ENCODE assay signal across 19 cellular contexts in genomic region chr15:62447742-62448141, GRCh38. TPM values are rescaled to one million over a fixed set of nuclear protein-coding genes. Genes with fewer than 3 reads are reported as not detected.
A peak's percentile ranks its signal among the peaks of the same experiment; 100 is the strongest.
DNase-seq lines count a peak whose midpoint lies in the region; ATAC-seq and TF ChIP-seq lines count a peak whose summit lies in the region.
"Had no signal": no experiment of that assay in that cellular context is flagged by ENCODE, and none has a peak within 500 bp of the region (broad histone marks: within the 10 kb centered on the region; RNA-seq: fewer than 3 reads in every experiment).

No MANE protein-coding gene starts in this region.

- H3K9me3 ChIP-seq in right atrium auricular region = no peaks in the 10 kb centered on the region
- no peaks in the 10 kb centered on the region for H3K9me3 ChIP-seq in neuronal stem cell (replicated peaks in 1 of 2; ENCODE audit: control insufficient read depth in 2 of 2, insufficient read depth in 1 of 2, low read depth in 1 of 2, low read length in 2 of 2)
- no peaks in the 10 kb centered on the region for H3K9me3 ChIP-seq in aorta (ENCODE audit: control insufficient read depth, low read length)
- H3K9me3 ChIP-seq: BLaER1 had no signal

- H2AK5ac ChIP-seq in neuronal stem cell (ENCODE audit: low read depth, low read length) = no peak overlapping the region

- H3K14ac ChIP-seq in neuronal stem cell (ENCODE audit: low read length) = no peak overlapping the region

- H3K27me3 ChIP-seq in right atrium auricular region (no peaks in the 10 kb centered on the region), neuronal stem cell (ENCODE audit: control insufficient read depth in 3 of 3, insufficient read depth in 3 of 3, low read depth in 1 of 3, low read length in 3 of 3) (no peaks in the 10 kb centered on the region), aorta (ENCODE audit: control insufficient read depth in 1 of 2, insufficient read depth in 2 of 2, low read length in 1 of 2) (no peaks in the 10 kb centered on the region)
- H3K27me3 ChIP-seq: BLaER1 had no signal

- H3K18ac ChIP-seq in neuronal stem cell (ENCODE audit: low read length) = no peak overlapping the region

- no peak overlapping the region for H2BK15ac ChIP-seq in neuronal stem cell (ENCODE audit: low read length)

- no CpG with 5 or more reads among the region's 7 CpGs for WGBS in neuronal stem cell (ENCODE audit: extremely low coverage in 2 of 2, insufficient read length in 2 of 2, insufficient replicate concordance in 1 of 2), 2 donors
- WGBS in aorta, 2 donors = 7 to 17% methylated on average over 7 of the region's 7 CpGs

- no peak overlapping the region for H2BK5ac ChIP-seq in neuronal stem cell (ENCODE audit: low read length)

- no peak overlapping the region for H3K4me3 ChIP-seq in right atrium auricular region
- no peak overlapping the region for H3K4me3 ChIP-seq in neuronal stem cell (ENCODE audit: low read length in 2 of 2)
- H3K4me3 ChIP-seq in aorta (ENCODE audit: low read length in 2 of 2) = no peak overlapping the region
- H3K4me3 ChIP-seq: BLaER1, GM12878 had no signal

- intact Hi-C loops in Right ventricle myocardium inferior (cut with DNase I) (no loop called here), left ventricle myocardium superior (cut with micrococcal nuclease) (no loop called here), aorta (cut with DNase I) (no loop called here)

- H3K27ac ChIP-seq in right atrium auricular region (no peak overlapping the region), neuronal stem cell (replicated peaks; ENCODE audit: low read length) (no peak overlapping the region), aorta (ENCODE audit: low read depth in 1 of 2, low read length in 2 of 2) (peak overlapping the region in 1 of 2 donors; percentile 33)
- H3K27ac ChIP-seq: 22Rv1, BLaER1 had no signal

- no peak overlapping the region for H3K23ac ChIP-seq in neuronal stem cell (ENCODE audit: low read depth, low read length, poor library complexity)

- ATAC-seq in Right ventricle myocardium inferior = peak; percentile 91
- peak; percentile 94 for ATAC-seq in left ventricle myocardium superior
- peak; percentile 66 for ATAC-seq in aorta (ENCODE audit: low FRiP score)
- no peak for ATAC-seq in GM21515 (IDR thresholded peaks at IDR 0.05; ENCODE audit: unreplicated experiment)
- ATAC-seq: CD8-positive, alpha-beta T cell; GM12878 had no signal

- peak overlapping the region; percentile 52 for H4K8ac ChIP-seq in neuronal stem cell (ENCODE audit: low read depth, low read length)

- no peak overlapping the region for H2BK120ac ChIP-seq in neuronal stem cell (ENCODE audit: low read depth, low read length)

- no peak for TF ChIP-seq CTCF in right atrium auricular region (IDR thresholded peaks at IDR 0.05)

- no peak overlapping the region for H2AFZ ChIP-seq in neuronal stem cell (ENCODE audit: low read length)

- no peaks in the 10 kb centered on the region for H3K79me1 ChIP-seq in neuronal stem cell (ENCODE audit: low read depth, low read length)

- peak; percentile 73 for DNase-seq in Right ventricle myocardium inferior (ENCODE audit: missing footprints)
- no peak for DNase-seq in right atrium auricular region (ENCODE audit: low spot score)
- peak; percentile 68 for DNase-seq in left ventricle myocardium superior
- no peak for DNase-seq in neuronal stem cell (ENCODE audit: low spot score)
- DNase-seq in aorta = no peak
- DNase-seq in middle frontal gyrus (ENCODE audit: extremely low spot score, low spot score) = no peak
- DNase-seq in NCI-H2171 treated with DMSO at 0.1 percent for 48 hours (lab: John Stamatoyannopoulos, UW) = no peak
- DNase-seq: CD8-positive, alpha-beta T cell; DMS79 treated with DMSO at 0.1 percent for 48 hours; Kasumi-1; MM.1S; NCI-H1092 treated with DMSO at 0.1 percent for 48 hours; NCI-H2081 treated with DMSO at 0.1 percent for 48 hours; NCI-H2227 treated with DMSO at 0.1 percent for 48 hours; NCI-H524 had no signal

- H4K91ac ChIP-seq in neuronal stem cell (ENCODE audit: low read depth, low read length, poor library complexity) = no peak overlapping the region

- H3K36me3 ChIP-seq in right atrium auricular region = no peaks in the 10 kb centered on the region
- H3K36me3 ChIP-seq in neuronal stem cell (replicated peaks in 1 of 2; ENCODE audit: control insufficient read depth in 2 of 2, insufficient read depth in 2 of 2, low read length in 2 of 2) = no peaks in the 10 kb centered on the region
- H3K36me3 ChIP-seq in aorta (ENCODE audit: control insufficient read depth in 1 of 2, insufficient read depth in 2 of 2, low read length in 1 of 2) = no peaks in the 10 kb centered on the region
- H3K36me3 ChIP-seq: BLaER1 had no signal

- no peak overlapping the region for H3K9ac ChIP-seq in neuronal stem cell (ENCODE audit: low read depth, low read length, poor library complexity)
- H3K9ac ChIP-seq: BLaER1 had no signal

- H3K4ac ChIP-seq in neuronal stem cell (ENCODE audit: low read length) = no peak overlapping the region

- H3K4me1 ChIP-seq in right atrium auricular region (peaks cover 0 to 26% of the 10 kb centered on the region in 2 donors), neuronal stem cell (ENCODE audit: control insufficient read depth in 2 of 2, insufficient read depth in 1 of 2, low read depth in 1 of 2, low read length in 2 of 2) (peaks cover 4 to 8% of the 10 kb centered on the region in 2 donors), aorta (ENCODE audit: control insufficient read depth in 1 of 2, insufficient read depth in 2 of 2, low read length in 2 of 2) (peaks cover 10 to 13% of the 10 kb centered on the region in 2 donors)
- H3K4me1 ChIP-seq: BLaER1 had no signal

- H2BK12ac ChIP-seq in neuronal stem cell (ENCODE audit: low read length) = no peak overlapping the region

- no peak overlapping the region for H3K4me2 ChIP-seq in neuronal stem cell (ENCODE audit: insufficient read depth, low read length, poor library complexity, severe bottlenecking)
- H3K4me2 ChIP-seq: BLaER1 had no signal

RNA-seq across cellular contexts. Expression of gene TLN2, which starts 57.4 kb away (rescaled TPM):
- total RNA-seq in Right ventricle myocardium inferior (51.6 TPM), right atrium auricular region (10 to 100 TPM; 19.6 to 31.0 TPM), left ventricle myocardium superior (51.4 TPM), aorta (10 to 100 TPM; 41.0 to 44.8 TPM)
- 3.9 TPM for polyA plus RNA-seq in neuronal stem cell (2013, experiment 1 of 2)
- 4.3 TPM for polyA plus RNA-seq in neuronal stem cell (2013, experiment 2 of 2)
- polyA plus RNA-seq in aorta = 10 to 100 TPM in 1 of 2 donors, 1 to 10 TPM in 1; 4.9 to 18.3 TPM

Comparison
In these comparisons a context has a peak if more than half of its experiments do, and no peak if none do; other contexts are left out.
1. DNase-seq: peak in Right ventricle myocardium inferior (single experiment) and left ventricle myocardium superior (single experiment); none in right atrium auricular region (single experiment), neuronal stem cell (single experiment), aorta (0 of 2), middle frontal gyrus (single experiment) and NCI-H2171 treated with DMSO at 0.1 percent for 48 hours (single experiment).